8 cellular contexts compared by ENCODE assay signal in genomic region chr2:130355181-130355577, GRCh38. TPM values are rescaled to one million over a fixed set of nuclear protein-coding genes. Genes with fewer than 3 reads are reported as not detected.
DNase-seq lines count a peak whose midpoint lies in the region; ATAC-seq and TF ChIP-seq lines count a peak whose summit lies in the region.

No MANE protein-coding gene starts in this region.

- H3K4me1 Mint-ChIP-seq in CD8-positive, alpha-beta memory T cell, result peaks cover 14 to 15% (median 15%) of the 10 kb centered on the region in 3 donors

- no peaks in the 10 kb centered on the region for H4K20me1 ChIP-seq in MM.1S (ENCODE audit: insufficient read depth, low read length)

- no peaks in the 10 kb centered on the region for H3K9me3 Mint-ChIP-seq in CD8-positive, alpha-beta memory T cell

- no peaks in the 10 kb centered on the region for H3K9me3 ChIP-seq in CD8-positive, alpha-beta memory T cell (ENCODE audit: low read length)
- H3K9me3 ChIP-seq in MM.1S (replicated peaks; ENCODE audit: insufficient read depth, low read length) (no peaks in the 10 kb centered on the region), mucosa of stomach (ENCODE audit: control insufficient read depth, low read length) (no peaks in the 10 kb centered on the region)

- POLR2A ChIA-PET in CD8-positive, alpha-beta memory T cell (lab: Charles Lee), result interaction anchor here (1.2 to 2.4 kb wide), 2 partner anchors 13 to 15 kb away, joined by 3 to 12 read pairs; partner anchors contain the start of gene IMP4

- peak overlapping the region; percentile 96 for H3K4me2 ChIP-seq in MM.1S (ENCODE audit: low read depth, low read length)

- H3K36me3 ChIP-seq in CD8-positive, alpha-beta memory T cell (ENCODE audit: insufficient read depth, low read length), result no peaks in the 10 kb centered on the region
- H3K36me3 ChIP-seq in MM.1S (replicated peaks; ENCODE audit: insufficient read depth, low read length) (no peaks in the 10 kb centered on the region), mucosa of stomach (ENCODE audit: control insufficient read depth, insufficient read depth, low read length) (no peaks in the 10 kb centered on the region)

- H3K4me1 ChIP-seq in CD8-positive, alpha-beta memory T cell (ENCODE audit: insufficient read depth, low read length), result peaks cover 5% of the 10 kb centered on the region
- H3K4me1 ChIP-seq in MM.1S (ENCODE audit: low read length) (peaks cover 9% of the 10 kb centered on the region; the same call in 1 of the 2 replicates), mucosa of stomach (ENCODE audit: control insufficient read depth, insufficient read depth, low read length) (peaks cover 17% of the 10 kb centered on the region)

- H3K4me3 ChIP-seq in CD8-positive, alpha-beta memory T cell (ENCODE audit: low read length), result peak overlapping the region; percentile 66
- H3K4me3 ChIP-seq in MM.1S (ENCODE audit: low read length), result peak overlapping the region; percentile 74
- H3K4me3 ChIP-seq in coronary artery, result peak overlapping the region; percentile 85
- peak overlapping the region; percentile 25 for H3K4me3 ChIP-seq in mucosa of stomach (ENCODE audit: low read length)

- H3K9ac ChIP-seq in MM.1S (ENCODE audit: low read length) (peak overlapping the region; percentile 53; the same call in 1 of the 2 replicates), mucosa of stomach (ENCODE audit: low read length) (peak overlapping the region; percentile 88)

- H2AFZ ChIP-seq in MM.1S (ENCODE audit: low read length), result peak overlapping the region; percentile 94

- CTCF ChIA-PET in CD8-positive, alpha-beta memory T cell (lab: Charles Lee), result interaction anchor here (0.9 to 2.6 kb wide), 5 partner anchors 11 to 174 kb away, joined by 3 to 8 read pairs (median 5); partner anchors contain the start of gene SMPD4

- no peaks in the 10 kb centered on the region for H3K27me3 Mint-ChIP-seq in CD8-positive, alpha-beta memory T cell

- H3K4me3 Mint-ChIP-seq in CD8-positive, alpha-beta memory T cell, result peak overlapping the region; percentile 69 to 91 (median 81)

- TF ChIP-seq CTCF in MM.1S (IDR thresholded peaks at IDR 0.05; ENCODE audit: low read length) (no peak), coronary artery (IDR thresholded peaks at IDR 0.05) (no peak)

- H3K27ac Mint-ChIP-seq in CD8-positive, alpha-beta memory T cell, result peak overlapping the region in 6 of 8 donors; percentile 50 to 84 (median 60)

- H3K27ac ChIP-seq in CD8-positive, alpha-beta memory T cell (ENCODE audit: low read depth, low read length), result no peak overlapping the region
- H3K27ac ChIP-seq in MM.1S (ENCODE audit: low read length), result no peak overlapping the region
- H3K27ac ChIP-seq in coronary artery, result peak overlapping the region in 1 of 2 donors; percentile 91

- H3K79me2 ChIP-seq in MM.1S (ENCODE audit: low read length), result no peaks in the 10 kb centered on the region

- no peaks in the 10 kb centered on the region for H3K9me2 ChIP-seq in MM.1S (replicated peaks; ENCODE audit: insufficient read depth, low read length)

- H3K36me3 Mint-ChIP-seq in CD8-positive, alpha-beta memory T cell, result peaks cover 0 to 1% (median 0%) of the 10 kb centered on the region in 3 donors

- H3K27me3 ChIP-seq in CD8-positive, alpha-beta memory T cell (ENCODE audit: insufficient read depth, low read length, poor library complexity, severe bottlenecking), result no peaks in the 10 kb centered on the region
- H3K27me3 ChIP-seq in MM.1S (replicated peaks; ENCODE audit: insufficient read depth, low read length) (no peaks in the 10 kb centered on the region), mucosa of stomach (ENCODE audit: control insufficient read depth, insufficient read depth, low read length) (no peaks in the 10 kb centered on the region)

- DNase-seq in CD8-positive, alpha-beta memory T cell, result no peak
- DNase-seq in MM.1S (no peak), coronary artery (ENCODE audit: low spot score) (no peak), cortex of kidney (lab: John Stamatoyannopoulos, UW) (no peak)
- DNase-seq in activated CD4-positive, CD25-positive, alpha-beta regulatory T cell treated with anti-CD3 and anti-CD28 coated beads, Interleukin-2, amount 50 U/mL, for 72 hours, result no peak

- ATAC-seq in GM21737 (IDR thresholded peaks at IDR 0.05; ENCODE audit: unreplicated experiment), result no peak
- ATAC-seq in HG03442 (IDR thresholded peaks at IDR 0.05; ENCODE audit: unreplicated experiment), result no peak

- H3F3A ChIP-seq in MM.1S (ENCODE audit: insufficient read depth, low read length), result no peaks in the 10 kb centered on the region

RNA-seq across cellular contexts. Expression of gene PTPN18, which starts 0.7 kb away (rescaled TPM):
- 10 to 100 TPM; 55.1 to 60.0 TPM for total RNA-seq in CD8-positive, alpha-beta memory T cell
- 77.7 TPM for polyA plus RNA-seq in CD8-positive, alpha-beta memory T cell

RNA-seq across cellular contexts. Expression of gene IMP4, which starts 12.5 kb away (rescaled TPM):
- total RNA-seq in CD8-positive, alpha-beta memory T cell, result 100 to 1,000 TPM; 227 to 239 TPM
- polyA plus RNA-seq in CD8-positive, alpha-beta memory T cell, result 86.8 TPM

Comparison
In these comparisons a context has a peak if more than half of its experiments do, and no peak if none do; other contexts are left out.
1. H3K4me3 ChIP-seq: peak in every context shown above with its lines; median percentile 85 in coronary artery; 74 in MM.1S; 66 in CD8-positive, alpha-beta memory T cell; 25 in mucosa of stomach.